Comparison of ENCODE assay signal across 2 cellular contexts in the genomic region with DNA sequence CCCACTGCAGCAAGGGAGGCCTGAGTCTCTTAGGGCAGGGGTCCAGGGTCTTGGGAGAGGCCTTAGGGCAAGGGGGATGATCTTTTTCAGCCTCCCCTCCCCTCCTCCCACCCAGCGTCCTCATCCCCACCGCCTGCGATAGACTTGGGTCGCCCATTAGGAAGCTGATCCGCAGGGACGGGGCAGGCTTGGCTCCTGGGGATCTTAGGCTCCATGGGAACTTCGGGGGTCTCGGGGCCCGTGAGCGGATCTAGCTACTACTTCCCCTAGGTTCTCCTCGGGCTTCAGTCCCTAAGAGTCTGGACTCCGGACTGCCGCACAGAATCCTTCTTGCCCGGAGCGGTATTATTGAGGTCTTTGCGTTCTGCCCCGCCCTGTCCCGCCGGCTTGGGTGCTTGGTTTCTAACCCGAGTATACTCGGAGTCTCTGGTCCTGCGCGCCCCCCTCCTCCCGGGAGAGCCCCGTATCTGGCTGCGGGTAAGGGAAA.
TF ChIP-seq lines count a peak whose summit lies in the region.

No MANE protein-coding gene starts in this region.

TF ChIP-seq in SK-N-SH, 30 proteins besides CTCF, POLR2A, EP300 and RAD21:
- TF ChIP-seq YY1 (IDR thresholded peaks at IDR 0.05; ENCODE audit: low read depth) (no peak), MXI1 (IDR thresholded peaks at IDR 0.05; ENCODE audit: low read depth, low read length) (no peak), RCOR1 (IDR thresholded peaks at IDR 0.05; ENCODE audit: low read length) (no peak), SIN3A (IDR thresholded peaks at IDR 0.05; ENCODE audit: borderline replicate concordance, low read depth, low read length) (no peak), EZH2phosphoT487 (IDR thresholded peaks at IDR 0.05; ENCODE audit: borderline replicate concordance, low read depth) (no peak)
TF ChIP-seq in SK-N-SH: peak in this region for 0.

TF ChIP-seq in SK-N-SH treated with all-trans-retinoic acid at 6 μM for 48 hours, 23 proteins besides CTCF, POLR2A, EP300 and RAD21:
- TF ChIP-seq, protein P1, sequence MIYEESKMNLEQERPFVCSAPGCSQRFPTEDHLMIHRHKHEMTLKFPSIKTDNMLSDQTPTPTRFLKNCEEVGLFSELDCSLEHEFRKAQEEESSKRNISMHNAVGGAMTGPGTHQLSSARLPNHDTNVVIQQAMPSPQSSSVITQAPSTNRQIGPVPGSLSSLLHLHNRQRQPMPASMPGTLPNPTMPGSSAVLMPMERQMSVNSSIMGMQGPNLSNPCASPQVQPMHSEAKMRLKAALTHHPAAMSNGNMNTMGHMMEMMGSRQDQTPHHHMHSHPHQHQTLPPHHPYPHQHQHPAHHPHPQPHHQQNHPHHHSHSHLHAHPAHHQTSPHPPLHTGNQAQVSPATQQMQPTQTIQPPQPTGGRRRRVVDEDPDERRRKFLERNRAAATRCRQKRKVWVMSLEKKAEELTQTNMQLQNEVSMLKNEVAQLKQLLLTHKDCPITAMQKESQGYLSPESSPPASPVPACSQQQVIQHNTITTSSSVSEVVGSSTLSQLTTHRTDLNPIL (CRISPR knock-in tag; IDR thresholded peaks at IDR 0.05; ENCODE audit: low read depth): no peak
- no peak for TF ChIP-seq TOX (CRISPR knock-in tag; IDR thresholded peaks at IDR 0.05; ENCODE audit: borderline replicate concordance)
TF ChIP-seq in SK-N-SH treated with all-trans-retinoic acid at 6 μM for 48 hours: peak in this region for 0.
